14 cellular contexts compared by ENCODE assay signal in genomic region chr6:54716869-54717268, GRCh38.
"Had no signal": no experiment of that assay in that cellular context is flagged by ENCODE, and none has a peak within 500 bp of the region (broad histone marks: within the 10 kb centered on the region; RNA-seq: fewer than 3 reads in every experiment).

No MANE protein-coding gene starts in this region.

- H3K4me1 ChIP-seq: colonic mucosa, upper lobe of left lung had no signal

- H3K4me1 Mint-ChIP-seq: activated naive CD4-positive, alpha-beta T cell treated with anti-CD3 and anti-CD28 coated beads, Interleukin-2, amount 10 ng/mL, durations not matched to agents 7 days and 5 days had no signal

- H3K27me3 Mint-ChIP-seq: activated naive CD4-positive, alpha-beta T cell treated with anti-CD3 and anti-CD28 coated beads, Interleukin-2, amount 10 ng/mL, durations not matched to agents 7 days and 5 days had no signal

- H3K9me3 Mint-ChIP-seq: activated naive CD4-positive, alpha-beta T cell treated with anti-CD3 and anti-CD28 coated beads, Interleukin-2, amount 10 ng/mL, durations not matched to agents 7 days and 5 days; activated T-helper 2 cell treated with anti-CD3 and anti-CD28 coated beads, Interferon-gamma antibody, Interleukin-2, Interleukin-4, amounts not matched to agents 10 μg/mL and 5 μg/mL and 100 μg/mL, durations not matched to agents 14 hours and 24 hours and 36 hours; nephron progenitor cell had no signal

- ATAC-seq: left lobe of liver; stimulated activated naive CD8-positive, alpha-beta T cell treated with anti-CD3 and anti-CD28 coated beads, Interleukin-15, Interleukin-2, amounts not matched to agents 100 U/mL and 50 U/mL, for 24 hours had no signal

- H3K36me3 Mint-ChIP-seq: activated naive CD4-positive, alpha-beta T cell treated with anti-CD3 and anti-CD28 coated beads, Interleukin-2, amount 10 ng/mL, durations not matched to agents 7 days and 5 days had no signal

- H3K27ac Mint-ChIP-seq: activated naive CD4-positive, alpha-beta T cell treated with anti-CD3 and anti-CD28 coated beads, Interleukin-2, amount 10 ng/mL, durations not matched to agents 7 days and 5 days; activated T-helper 2 cell treated with anti-CD3 and anti-CD28 coated beads, Interferon-gamma antibody, Interleukin-2, Interleukin-4, amounts not matched to agents 10 μg/mL and 5 μg/mL and 100 μg/mL, durations not matched to agents 14 hours and 24 hours and 36 hours; nephron progenitor cell had no signal

- DNase-seq: activated CD4-positive, alpha-beta T cell treated with anti-CD3 and anti-CD28 coated beads, Interleukin-2, amount 50 U/mL, for 1 hour; activated CD4-positive, CD25-positive, alpha-beta regulatory T cell; activated naive CD4-positive, alpha-beta T cell treated with anti-CD3 and anti-CD28 coated beads, Interleukin-2, amount 10 ng/mL, durations not matched to agents 7 days and 5 days; activated T-cell treated with anti-CD3 and anti-CD28 coated beads for 4 hours; colonic mucosa; nephron progenitor cell; ovary; stimulated activated CD4-positive, alpha-beta T cell treated with anti-CD3 and anti-CD28 coated beads, Interleukin-4, amount 100 ng/mL, for 1 hour; stimulated activated CD8-positive, alpha-beta memory T cell treated with anti-CD3 and anti-CD28 coated beads, Interleukin-4, amount 100 ng/mL, for 48 hours; stimulated activated naive CD8-positive, alpha-beta T cell treated with anti-CD3 and anti-CD28 coated beads, Interleukin-15, Interleukin-2, amounts not matched to agents 100 U/mL and 50 U/mL, for 24 hours; T-helper 2 cell; upper lobe of left lung had no signal

- H3K36me3 ChIP-seq: colonic mucosa, ovary, upper lobe of left lung had no signal

- H3K27ac ChIP-seq: colonic mucosa, ovary, upper lobe of left lung had no signal

- H3K9me3 ChIP-seq: colonic mucosa, ovary, upper lobe of left lung had no signal

- H3K4me3 ChIP-seq: colonic mucosa, ovary, upper lobe of left lung had no signal

- H3K27me3 ChIP-seq: colonic mucosa, ovary, upper lobe of left lung had no signal

- H3K4me3 Mint-ChIP-seq: activated naive CD4-positive, alpha-beta T cell treated with anti-CD3 and anti-CD28 coated beads, Interleukin-2, amount 10 ng/mL, durations not matched to agents 7 days and 5 days; nephron progenitor cell had no signal
